In the genomic region with DNA sequence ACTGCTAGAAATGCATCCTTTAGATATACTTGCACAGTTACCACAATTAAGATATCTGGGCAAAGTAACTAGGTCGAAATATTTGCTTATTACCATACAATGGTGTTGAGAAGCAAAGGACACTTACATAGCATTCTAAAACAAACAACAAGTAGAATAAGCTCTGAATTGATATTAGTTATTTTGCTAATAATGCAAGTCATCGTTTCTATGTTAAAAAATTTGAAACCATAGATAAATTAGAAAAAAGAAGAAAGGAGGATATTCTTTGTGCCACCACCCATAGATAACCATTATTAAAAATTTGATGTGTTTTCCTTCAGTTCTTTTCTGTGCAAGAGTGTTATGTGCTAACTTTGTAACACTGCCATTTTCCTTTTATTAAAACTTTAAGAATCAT, we compare ENCODE assay signal across 9 cellular contexts.
"Had no signal": no experiment of that assay in that cellular context is flagged by ENCODE, and none has a peak within 500 bp of the region (broad histone marks: within the 10 kb centered on the region; RNA-seq: fewer than 3 reads in every experiment).

No MANE protein-coding gene starts in this region.

- H3K4me1 Mint-ChIP-seq: GM23338, H9, IgD-negative memory B cell had no signal

- H3K4me3 Mint-ChIP-seq: GM23338, H9, IgD-negative memory B cell had no signal

- H3K27ac Mint-ChIP-seq: GM23338, IgD-negative memory B cell had no signal

- H3K27ac ChIP-seq: HL-60 had no signal

- H2AFZ ChIP-seq: GM23338 had no signal

- H3K4me3 ChIP-seq: GM23338 had no signal

- H3K9me3 Mint-ChIP-seq: GM23338, H9, IgD-negative memory B cell had no signal

- FAIRE-seq: H1, H54 had no signal

- H3K4me2 ChIP-seq: GM23338 had no signal

- DNase-seq: H9, HCEC 1CT, Kasumi-1, KG1 had no signal

- H3K36me3 Mint-ChIP-seq: IgD-negative memory B cell had no signal

- ATAC-seq: GM23338 had no signal

- H3K27me3 Mint-ChIP-seq: IgD-negative memory B cell had no signal
